Comparison of ENCODE assay signal across 8 cellular contexts in the genomic region with DNA sequence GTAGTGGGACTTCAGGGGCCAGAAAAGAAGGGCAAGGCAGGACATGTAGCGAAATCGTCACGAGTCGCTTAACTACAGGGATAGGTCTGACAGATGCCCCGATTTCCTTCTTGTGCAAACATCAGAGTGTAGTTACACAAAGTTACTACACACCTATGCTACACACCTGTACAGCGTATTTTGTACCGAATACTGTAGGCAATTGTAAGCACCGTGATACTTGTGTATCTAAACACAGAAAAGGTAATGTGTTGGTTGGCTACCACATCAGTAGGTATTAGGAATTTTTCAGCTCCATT. TPM values are rescaled to one million over a fixed set of nuclear protein-coding genes. Genes with fewer than 3 reads are reported as not detected.
A peak's percentile ranks its signal among the peaks of the same experiment; 100 is the strongest.
DNase-seq lines count a peak whose midpoint lies in the region; ATAC-seq lines count a peak whose summit lies in the region.

No MANE protein-coding gene starts in this region.

- DNase-seq in NCI-H2171 treated with DMSO at 0.1 percent for 48 hours (lab: John Stamatoyannopoulos, UW): peak; percentile 66
- DNase-seq in NCI-H2171 (lab: John Stamatoyannopoulos, UW): no peak
- DNase-seq in activated CD8-positive, alpha-beta T cell treated with anti-CD3 and anti-CD28 coated beads, Interleukin-2, amount 10 ng/mL, durations not matched to agents 7 days and 5 days: no peak
- DNase-seq in HCEC 1CT: no peak
- no peak for DNase-seq in germinal center (ENCODE audit: low spot score)

- H3K4me1 Mint-ChIP-seq in activated CD8-positive, alpha-beta T cell treated with anti-CD3 and anti-CD28 coated beads, Interleukin-2, amount 10 ng/mL, durations not matched to agents 7 days and 5 days (ENCODE audit: low read depth): peaks cover 57% of the 10 kb centered on the region

- no peaks in the 10 kb centered on the region for H3K9me3 Mint-ChIP-seq in activated CD8-positive, alpha-beta T cell treated with anti-CD3 and anti-CD28 coated beads, Interleukin-2, amount 10 ng/mL, durations not matched to agents 7 days and 5 days (ENCODE audit: insufficient read depth)

- peak overlapping the region; percentile 67 for H3K27ac ChIP-seq in iPS-20b (ENCODE audit: low read length)
- H3K27ac ChIP-seq in stomach smooth muscle (ENCODE audit: low read length): peak overlapping the region; percentile 81

- no peak for ATAC-seq in activated CD8-positive, alpha-beta T cell treated with anti-CD3 and anti-CD28 coated beads, Interleukin-2, amount 10 ng/mL, durations not matched to agents 7 days and 5 days
- ATAC-seq in GM21619 (IDR thresholded peaks at IDR 0.05; ENCODE audit: unreplicated experiment): no peak

- POLR2A ChIA-PET in activated CD8-positive, alpha-beta T cell treated with anti-CD3 and anti-CD28 coated beads, Interleukin-2, amount 10 ng/mL, durations not matched to agents 7 days and 5 days (lab: Charles Lee): interaction anchor here (0.6 to 6.6 kb wide), 12 partner anchors 8 to 255 kb away, joined by 3 to 114 read pairs (median 4); partner anchors contain the start of gene BCL2A1

- H3K9me3 ChIP-seq in iPS-20b (ENCODE audit: insufficient read depth, low read depth, low read length) (no peaks in the 10 kb centered on the region), stomach smooth muscle (ENCODE audit: control insufficient read depth in 2 of 2, low read length in 2 of 2) (no peaks in the 10 kb centered on the region)

- peaks cover 41% of the 10 kb centered on the region for H3K36me3 Mint-ChIP-seq in activated CD8-positive, alpha-beta T cell treated with anti-CD3 and anti-CD28 coated beads, Interleukin-2, amount 10 ng/mL, durations not matched to agents 7 days and 5 days (ENCODE audit: low read depth)

- H3K27ac Mint-ChIP-seq in activated CD8-positive, alpha-beta T cell treated with anti-CD3 and anti-CD28 coated beads, Interleukin-2, amount 10 ng/mL, durations not matched to agents 7 days and 5 days: peak overlapping the region; percentile 96

- peak overlapping the region; percentile 82 for H3K4me3 Mint-ChIP-seq in activated CD8-positive, alpha-beta T cell treated with anti-CD3 and anti-CD28 coated beads, Interleukin-2, amount 10 ng/mL, durations not matched to agents 7 days and 5 days

- H3K4me1 ChIP-seq in iPS-20b (ENCODE audit: insufficient read depth, low read length) (peaks cover 5% of the 10 kb centered on the region; the same call in 1 of the 2 replicates), stomach smooth muscle (ENCODE audit: control insufficient read depth, insufficient read depth, low read length) (peaks cover 4% of the 10 kb centered on the region)

- H3K36me3 ChIP-seq in iPS-20b (ENCODE audit: insufficient read depth, low read depth, low read length): no peaks in the 10 kb centered on the region
- H3K36me3 ChIP-seq in stomach smooth muscle (ENCODE audit: control insufficient read depth in 2 of 2, insufficient read depth in 2 of 2, low read length in 2 of 2): no peaks in the 10 kb centered on the region

- no peaks in the 10 kb centered on the region for H3K27me3 Mint-ChIP-seq in activated CD8-positive, alpha-beta T cell treated with anti-CD3 and anti-CD28 coated beads, Interleukin-2, amount 10 ng/mL, durations not matched to agents 7 days and 5 days (ENCODE audit: low read depth)

- H3K9ac ChIP-seq in iPS-20b (ENCODE audit: low read depth, low read length) (peak overlapping the region; percentile 84), stomach smooth muscle (ENCODE audit: low read length in 2 of 2) (peak overlapping the region; percentile 88 to 93)

- H3K4me3 ChIP-seq in iPS-20b (ENCODE audit: low read length) (peak overlapping the region; percentile 83), stomach smooth muscle (ENCODE audit: low read length in 2 of 2) (peak overlapping the region; percentile 81)

- no peaks in the 10 kb centered on the region for H3K27me3 ChIP-seq in iPS-20b (ENCODE audit: insufficient read depth, low read length)
- no peaks in the 10 kb centered on the region for H3K27me3 ChIP-seq in stomach smooth muscle (ENCODE audit: control insufficient read depth in 1 of 2, insufficient read depth in 2 of 2, low read length in 2 of 2)

- CTCF ChIA-PET in activated CD8-positive, alpha-beta T cell treated with anti-CD3 and anti-CD28 coated beads, Interleukin-2, amount 10 ng/mL, durations not matched to agents 7 days and 5 days (lab: Charles Lee): interaction anchor here (0.6 to 4.9 kb wide), 7 partner anchors 12 to 557 kb away, joined by 3 to 25 read pairs (median 4); no protein-coding TSS in a partner anchor

RNA-seq across cellular contexts. Expression of gene MTHFS, which starts 0.5 kb away (rescaled TPM):
- total RNA-seq in activated CD8-positive, alpha-beta T cell treated with anti-CD3 and anti-CD28 coated beads, Interleukin-2, amount 10 ng/mL, durations not matched to agents 7 days and 5 days: 10 to 100 TPM; 37.0 to 41.3 TPM
